ENCODE assay signal across 14 cellular contexts in the genomic region with DNA sequence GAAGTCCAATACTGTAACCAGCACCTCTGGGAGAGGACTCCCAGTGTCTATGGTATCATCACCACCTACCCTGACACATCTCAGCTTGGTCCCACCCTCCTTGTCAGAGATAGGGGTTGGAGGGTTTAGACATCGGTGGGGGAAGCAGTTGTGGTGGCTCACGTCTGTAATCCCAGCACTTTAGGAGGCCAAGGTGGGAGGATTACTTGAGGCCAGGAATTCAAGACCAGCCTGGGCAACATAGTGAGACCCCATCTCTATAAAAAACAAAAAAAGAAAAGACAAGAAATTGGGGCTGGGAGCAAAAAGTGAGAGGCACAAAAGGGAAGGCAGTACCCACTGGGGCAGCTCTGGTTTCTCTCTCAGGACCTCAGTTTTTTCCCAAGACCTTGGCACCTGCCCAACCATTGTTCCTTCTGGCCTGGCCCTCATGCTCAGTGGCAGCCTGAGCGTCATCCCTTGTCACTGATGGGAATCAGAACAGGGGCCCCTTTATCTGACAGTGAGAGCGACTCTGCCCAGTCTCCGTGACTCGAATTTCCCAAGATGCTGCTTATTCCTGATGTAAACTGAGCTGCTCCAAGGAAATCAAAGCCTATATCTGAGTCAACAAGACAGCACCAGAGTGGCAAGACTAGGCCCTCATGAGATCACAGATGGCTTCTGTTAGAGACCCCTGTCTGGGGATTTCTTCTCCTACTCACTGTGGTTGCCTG.
DNase-seq lines count a peak whose midpoint lies in the region; ATAC-seq and TF ChIP-seq lines count a peak whose summit lies in the region.
"Had no signal": no experiment of that assay in that cellular context is flagged by ENCODE, and none has a peak within 500 bp of the region (broad histone marks: within the 10 kb centered on the region; RNA-seq: fewer than 3 reads in every experiment).

No MANE protein-coding gene starts in this region.

- no peak overlapping the region for H3K4me2 ChIP-seq in smooth muscle cell

- H3K9me3 ChIP-seq in body of pancreas (no peaks in the 10 kb centered on the region), smooth muscle cell (replicated peaks; ENCODE audit: low read depth) (no peaks in the 10 kb centered on the region)
- H3K9me3 ChIP-seq: pancreas, transverse colon had no signal

- peak; percentile 21 for ATAC-seq in body of pancreas
- no peak for ATAC-seq in HG03097 (IDR thresholded peaks at IDR 0.05; ENCODE audit: low FRiP score, unreplicated experiment)
- ATAC-seq: CD8-positive, alpha-beta T cell had no signal

- H4K20me1 ChIP-seq in smooth muscle cell (ENCODE audit: low read depth): no peaks in the 10 kb centered on the region

- no peaks in the 10 kb centered on the region for H3K79me2 ChIP-seq in smooth muscle cell (ENCODE audit: low read depth)

- no peaks in the 10 kb centered on the region for H3K4me1 ChIP-seq in body of pancreas
- H3K4me1 ChIP-seq in smooth muscle cell (ENCODE audit: low read depth): peaks cover 9% of the 10 kb centered on the region
- H3K4me1 ChIP-seq: pancreas, transverse colon had no signal

- no peaks in the 10 kb centered on the region for H3K36me3 ChIP-seq in body of pancreas (replicated peaks in 1 of 2; ENCODE audit: insufficient read depth in 1 of 2, low read depth in 2 of 2)
- H3K36me3 ChIP-seq in smooth muscle cell (ENCODE audit: low read depth): no peaks in the 10 kb centered on the region
- H3K36me3 ChIP-seq: pancreas, transverse colon had no signal

- 76 to 81% methylated on average over 6 of the region's 6 CpGs for WGBS in body of pancreas, 2 donors
- 58% methylated on average over 6 of the region's 6 CpGs for WGBS in smooth muscle cell (ENCODE audit: low lambda C conversion rate)

- no peak for TF ChIP-seq CTCF in body of pancreas (IDR thresholded peaks at IDR 0.05)
- no peak for TF ChIP-seq CTCF in smooth muscle cell (IDR thresholded peaks at IDR 0.05; ENCODE audit: borderline replicate concordance, insufficient read depth, poor library complexity, severe bottlenecking)

- H2AFZ ChIP-seq in smooth muscle cell (ENCODE audit: low read depth): no peak overlapping the region

- no peak overlapping the region for H3K9ac ChIP-seq in smooth muscle cell (ENCODE audit: low read depth)

- H3K27ac ChIP-seq in body of pancreas: no peak overlapping the region
- H3K27ac ChIP-seq in smooth muscle cell (ENCODE audit: low read depth): peak overlapping the region; percentile 65
- H3K27ac ChIP-seq: pancreas, transverse colon had no signal

- H3K4me3 ChIP-seq in body of pancreas (no peak overlapping the region), smooth muscle cell (no peak overlapping the region)
- H3K4me3 ChIP-seq: pancreas, transverse colon had no signal

- no peaks in the 10 kb centered on the region for H3K27me3 ChIP-seq in body of pancreas
- no peaks in the 10 kb centered on the region for H3K27me3 ChIP-seq in smooth muscle cell (ENCODE audit: low read depth)
- H3K27me3 ChIP-seq: pancreas had no signal

- intact Hi-C loops in body of pancreas (cut with DNase I): no loop called here

- DNase-seq in M059J (ENCODE audit: low read depth): peak; percentile 12
- DNase-seq in body of pancreas: peak; percentile 21 to 55 (median 32)
- peak; percentile 91 for DNase-seq in inferior parietal cortex (ENCODE audit: extremely low spot score)
- DNase-seq in smooth muscle cell (lab: John Stamatoyannopoulos, UW; ENCODE audit: unreplicated experiment): no peak
- no peak for DNase-seq in AG08396 (ENCODE audit: low spot score)
- DNase-seq in islet precursor cell: no peak
- DNase-seq: activated B cell treated with CpG ODN at 0.5 μM for 24 hours; CD8-positive, alpha-beta T cell; cortex of kidney; KBM-7; NCI-H345; transverse colon had no signal

- no peaks in the 10 kb centered on the region for H3F3A ChIP-seq in smooth muscle cell (ENCODE audit: low read depth)

- TF ChIP-seq POLR2A in body of pancreas (IDR thresholded peaks at IDR 0.05): no peak

Comparison
In these comparisons a context has a peak if more than half of its experiments do, and no peak if none do; other contexts are left out.
1. DNase-seq: peak in M059J (single experiment), body of pancreas (4 of 4) and inferior parietal cortex (single experiment); none in smooth muscle cell (single experiment), AG08396 (single experiment) and islet precursor cell (single experiment).